15 cellular contexts compared by ENCODE assay signal in genomic region chr12:34405286-34406227, GRCh38.
DNase-seq lines count a peak whose midpoint lies in the region; ATAC-seq and TF ChIP-seq lines count a peak whose summit lies in the region.
"Had no signal": no experiment of that assay in that cellular context is flagged by ENCODE, and none has a peak within 500 bp of the region (broad histone marks: within the 10 kb centered on the region; RNA-seq: fewer than 3 reads in every experiment).

No MANE protein-coding gene starts in this region.

- DNase-seq in activated CD4-positive, CD25-positive, alpha-beta regulatory T cell treated with anti-CD3 and anti-CD28 coated beads, Interleukin-2, amount 50 U/mL, for 72 hours, result peak; percentile 6
- DNase-seq in ascending aorta (ENCODE audit: low spot score in 2 of 2) (peak; percentile 4 to 40), left lung (peak; percentile 13 to 54), tibial artery (peak; percentile 2 to 42), KG1 (lab: John Stamatoyannopoulos, UW) (no peak), COLO829 (ENCODE audit: low spot score) (no peak)
- DNase-seq: 8988T; erythroblast; HCEC 1CT; NCI-H187; NK-92 treated with Interleukin-12 subunit alpha and Interleukin-12 subunit beta, amount 100 ng/mL, for 24 hours; stimulated activated naive CD4-positive, alpha-beta T cell treated with Interleukin-2 at 50 U/mL for 16 hours had no signal

- H3K27me3 ChIP-seq in ascending aorta (no peaks in the 10 kb centered on the region), left lung (no peaks in the 10 kb centered on the region), tibial artery (no peaks in the 10 kb centered on the region)

- H3K27ac ChIP-seq in ascending aorta, result no peak overlapping the region
- no peak overlapping the region for H3K27ac ChIP-seq in left lung
- no peak overlapping the region for H3K27ac ChIP-seq in tibial artery

- intact Hi-C loops in ascending aorta (cut with DNase I), result no loop called here
- intact Hi-C loops in left lung (cut with DNase I), result no loop called here
- intact Hi-C loops in tibial artery (cut with DNase I; ENCODE audit: low total_unique reads), result no loop called here

- H3K4me1 ChIP-seq in ascending aorta, result no peaks in the 10 kb centered on the region
- no peaks in the 10 kb centered on the region for H3K4me1 ChIP-seq in left lung
- no peaks in the 10 kb centered on the region for H3K4me1 ChIP-seq in tibial artery

- ATAC-seq in activated CD4-positive, CD25-positive, alpha-beta regulatory T cell treated with anti-CD3 and anti-CD28 coated beads, Interleukin-2, amount 50 U/mL, for 24 hours, result no peak
- ATAC-seq in left lung (no peak), GM19328 (IDR thresholded peaks at IDR 0.05; ENCODE audit: unreplicated experiment) (no peak)
- ATAC-seq: T-cell had no signal

- H3K9me3 ChIP-seq in ascending aorta, result peaks cover 22 to 54% of the 10 kb centered on the region in 2 donors
- peaks cover 0 to 100% of the 10 kb centered on the region in 2 donors for H3K9me3 ChIP-seq in left lung
- peaks cover 6 to 86% (median 62%) of the 10 kb centered on the region in 3 donors for H3K9me3 ChIP-seq in tibial artery

- TF ChIP-seq CTCF in ascending aorta (IDR thresholded peaks at IDR 0.05) (no peak), left lung (IDR thresholded peaks at IDR 0.05) (no peak), tibial artery (IDR thresholded peaks at IDR 0.05) (no peak)

- H3K4me3 ChIP-seq in ascending aorta (no peak overlapping the region), left lung (no peak overlapping the region), tibial artery (no peak overlapping the region)

- H3K36me3 ChIP-seq in ascending aorta (no peaks in the 10 kb centered on the region), left lung (no peaks in the 10 kb centered on the region), tibial artery (no peaks in the 10 kb centered on the region)

Comparison
In these comparisons a context has a peak if more than half of its experiments do, and no peak if none do; other contexts are left out.
1. DNase-seq: peak in activated CD4-positive, CD25-positive, alpha-beta regulatory T cell treated with anti-CD3 and anti-CD28 coated beads, Interleukin-2, amount 50 U/mL, for 72 hours (single experiment), ascending aorta (2 of 2), left lung (2 of 2) and tibial artery (2 of 2); none in KG1 (single experiment) and COLO829 (single experiment).